In the genomic region with DNA sequence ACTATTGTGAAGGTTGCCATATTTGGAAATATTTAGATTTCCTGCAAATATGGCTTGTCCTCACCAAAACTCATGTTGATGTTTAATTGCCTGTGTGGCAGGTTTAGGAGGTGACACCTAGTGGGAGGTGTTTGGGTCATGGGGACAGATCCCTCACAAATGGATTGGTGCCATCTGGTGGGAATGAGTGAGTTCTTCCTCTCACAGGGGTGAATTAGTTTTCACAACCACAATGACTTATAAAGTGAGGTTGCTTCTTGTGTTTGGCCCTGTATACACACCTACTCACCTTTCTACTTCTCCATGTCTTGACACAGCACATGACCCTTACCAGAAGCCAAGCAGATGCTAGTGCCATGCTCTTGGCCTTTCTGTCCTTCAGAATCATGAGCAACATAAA, we compare ENCODE assay signal across 9 cellular contexts. TPM values are rescaled to one million over a fixed set of nuclear protein-coding genes. Genes with fewer than 3 reads are reported as not detected.
DNase-seq lines count a peak whose midpoint lies in the region; ATAC-seq, FAIRE-seq and TF ChIP-seq lines count a peak whose summit lies in the region.
"Had no signal": no experiment of that assay in that cellular context is flagged by ENCODE, and none has a peak within 500 bp of the region (broad histone marks: within the 10 kb centered on the region; RNA-seq: fewer than 3 reads in every experiment).

No MANE protein-coding gene starts in this region.

- H3K4me1 ChIP-seq in HCT116 (ENCODE audit: control insufficient read depth in 1 of 2, insufficient read depth in 2 of 2, low read length in 2 of 2): no peaks in the 10 kb centered on the region
- no peaks in the 10 kb centered on the region for H3K4me1 ChIP-seq in small intestine (ENCODE audit: control insufficient read depth in 2 of 2, insufficient read depth in 1 of 2, low read depth in 1 of 2, low read length in 1 of 2)

- intact Hi-C loops in HCT116 (cut with micrococcal nuclease): no loop called here

- DNase-seq in activated T-cell treated with anti-CD3 and anti-CD28 coated beads, Interleukin-2, amount 50 U/mL, for 72 hours: peak; percentile 13 to 14
- DNase-seq in activated T-cell treated with anti-CD3 and anti-CD28 coated beads, Interleukin-2, amount 50 U/mL, for 4 hours: no peak
- peak; percentile 19 for DNase-seq in HCT116 (ENCODE audit: low read depth, low spot score)
- peak; percentile 4 for DNase-seq in NCI-H69 (lab: John Stamatoyannopoulos, UW)
- DNase-seq in small intestine: peak; percentile 27
- DNase-seq in cerebellar nuclear complex (lab: John Stamatoyannopoulos, UW): no peak
- DNase-seq in NCI-H1930 (lab: John Stamatoyannopoulos, UW): no peak
- no peak for DNase-seq in D341Med (ENCODE audit: low spot score)

- no peak for FAIRE-seq in small intestine (lab: Jason Lieb, UNC)

- H3K36me3 Mint-ChIP-seq in activated T-cell treated with anti-CD3 and anti-CD28 coated beads, Interleukin-2, amount 50 U/mL, for 72 hours (ENCODE audit: insufficient read depth in 2 of 2): no peaks in the 10 kb centered on the region
- H3K36me3 Mint-ChIP-seq in activated T-cell treated with anti-CD3 and anti-CD28 coated beads, Interleukin-2, amount 50 U/mL, for 4 hours (ENCODE audit: insufficient read depth): no peaks in the 10 kb centered on the region
- H3K36me3 Mint-ChIP-seq: CD4-positive, CD25-positive, alpha-beta regulatory T cell had no signal

- no peaks in the 10 kb centered on the region for H3K9me3 Mint-ChIP-seq in activated T-cell treated with anti-CD3 and anti-CD28 coated beads, Interleukin-2, amount 50 U/mL, for 72 hours
- no peaks in the 10 kb centered on the region for H3K9me3 Mint-ChIP-seq in activated T-cell treated with anti-CD3 and anti-CD28 coated beads, Interleukin-2, amount 50 U/mL, for 4 hours
- H3K9me3 Mint-ChIP-seq: CD4-positive, CD25-positive, alpha-beta regulatory T cell had no signal

- CTCF ChIA-PET in HCT116 (lab: Charles Lee): interaction anchor here (1.4 kb wide), 1 partner anchor 229 kb away, joined by 6 read pairs; no protein-coding TSS in a partner anchor

- no peak overlapping the region for H2AFZ ChIP-seq in HCT116 (ENCODE audit: low read depth, low read length, poor library complexity, severe bottlenecking)

- BruUV-seq in HCT116 (replicated peaks; lab: Mats Ljungman, UMichigan): no TSS peak

- H3K4me3 ChIP-seq in HCT116 (replicated peaks in 1 of 2; ENCODE audit: low read depth in 1 of 2, low read length in 2 of 2) (no peak overlapping the region), small intestine (ENCODE audit: low read depth in 1 of 2, low read length in 2 of 2) (no peak overlapping the region)

- H3K9ac ChIP-seq in HCT116 (ENCODE audit: low read length): no peak overlapping the region

- no peaks in the 10 kb centered on the region for H3K9me3 ChIP-seq in HCT116 (ENCODE audit: control insufficient read depth in 1 of 2, insufficient read depth in 1 of 2, low read depth in 1 of 2, low read length in 2 of 2)
- H3K9me3 ChIP-seq in small intestine (ENCODE audit: control insufficient read depth, low read depth): no peaks in the 10 kb centered on the region

- H3K36me3 ChIP-seq in HCT116 (ENCODE audit: control insufficient read depth in 1 of 2, insufficient read depth in 2 of 2, low read length in 2 of 2) (no peaks in the 10 kb centered on the region), small intestine (ENCODE audit: control insufficient read depth in 2 of 2, insufficient read depth in 2 of 2, low read length in 2 of 2) (no peaks in the 10 kb centered on the region)

- peak; percentile 45; the same call in 1 of the 2 replicates for TF ChIP-seq RAD21 in HCT116 (IDR thresholded peaks at IDR 0.05; ENCODE audit: low read depth)

- no peak overlapping the region for H3K27ac Mint-ChIP-seq in activated T-cell treated with anti-CD3 and anti-CD28 coated beads, Interleukin-2, amount 50 U/mL, for 72 hours
- H3K27ac Mint-ChIP-seq: CD4-positive, CD25-positive, alpha-beta regulatory T cell had no signal

- H3K27ac ChIP-seq in HCT116 (ENCODE audit: low read depth, low read length): no peak overlapping the region
- no peak overlapping the region for H3K27ac ChIP-seq in small intestine (ENCODE audit: low read depth in 1 of 2, low read length in 1 of 2)

- H3K27me3 ChIP-seq in HCT116 (ENCODE audit: insufficient read depth, low read length) (no peaks in the 10 kb centered on the region), small intestine (ENCODE audit: control insufficient read depth in 2 of 2, insufficient read depth in 2 of 2, low read length in 2 of 2) (peaks cover 0 to 2% of the 10 kb centered on the region in 2 donors)

- no peak for TF ChIP-seq POLR2A in HCT116 (IDR thresholded peaks at IDR 0.05; ENCODE audit: borderline replicate concordance, extremely low read depth, insufficient read depth, insufficient read length)

- H4K20me1 ChIP-seq in HCT116 (ENCODE audit: insufficient read depth): no peaks in the 10 kb centered on the region

- H3K4me1 Mint-ChIP-seq in activated T-cell treated with anti-CD3 and anti-CD28 coated beads, Interleukin-2, amount 50 U/mL, for 72 hours (ENCODE audit: low read depth): peaks cover 7% of the 10 kb centered on the region
- no peaks in the 10 kb centered on the region for H3K4me1 Mint-ChIP-seq in activated T-cell treated with anti-CD3 and anti-CD28 coated beads, Interleukin-2, amount 50 U/mL, for 4 hours (ENCODE audit: low read depth)
- H3K4me1 Mint-ChIP-seq: CD4-positive, CD25-positive, alpha-beta regulatory T cell had no signal

- RAD21 ChIA-PET in HCT116 (lab: Charles Lee; ENCODE audit: low non-redundant PET in 1 of 2, low total read pairs in 2 of 2, uncharacterized antibody in 2 of 2, unreplicated experiment in 2 of 2): no interaction called here

- H3K9me2 ChIP-seq in HCT116 (ENCODE audit: insufficient read depth): no peaks in the 10 kb centered on the region

- POLR2A ChIA-PET in HCT116 (lab: Charles Lee): no interaction called here

- peak; percentile 60 to 71 for ATAC-seq in activated T-cell treated with anti-CD3 and anti-CD28 coated beads, Interleukin-2, amount 50 U/mL, for 72 hours (replicated peaks in 1 of 2)
- no peak for ATAC-seq in activated T-cell treated with anti-CD3 and anti-CD28 coated beads, Interleukin-2, amount 50 U/mL, for 4 hours
- ATAC-seq in HCT116: peak; percentile 87

- H3K4me3 Mint-ChIP-seq in activated T-cell treated with anti-CD3 and anti-CD28 coated beads, Interleukin-2, amount 50 U/mL, for 72 hours: no peak overlapping the region
- H3K4me3 Mint-ChIP-seq in activated T-cell treated with anti-CD3 and anti-CD28 coated beads, Interleukin-2, amount 50 U/mL, for 4 hours: no peak overlapping the region
- H3K4me3 Mint-ChIP-seq: CD4-positive, CD25-positive, alpha-beta regulatory T cell had no signal

- no peaks in the 10 kb centered on the region for H3K79me2 ChIP-seq in HCT116 (ENCODE audit: insufficient read depth, low read length)

- peak; percentile 32 to 80 (median 50) for TF ChIP-seq CTCF in HCT116 (IDR thresholded peaks at IDR 0.05 in 2 of 3, conservative IDR thresholded peaks at IDR 0.05 in 1 of 3; ENCODE audit: borderline replicate concordance in 1 of 3, insufficient read depth in 1 of 3, low read depth in 2 of 3, low read length in 2 of 3)

- H3K4me2 ChIP-seq in HCT116 (ENCODE audit: low read length): no peak overlapping the region

- H3K27me3 Mint-ChIP-seq in activated T-cell treated with anti-CD3 and anti-CD28 coated beads, Interleukin-2, amount 50 U/mL, for 72 hours (ENCODE audit: low read depth): no peaks in the 10 kb centered on the region
- H3K27me3 Mint-ChIP-seq in activated T-cell treated with anti-CD3 and anti-CD28 coated beads, Interleukin-2, amount 50 U/mL, for 4 hours (ENCODE audit: low read depth): no peaks in the 10 kb centered on the region
- H3K27me3 Mint-ChIP-seq: CD4-positive, CD25-positive, alpha-beta regulatory T cell had no signal

TF ChIP-seq in HCT116, 20 proteins besides CTCF, POLR2A, EP300 and RAD21 (continues in another document):
- TF ChIP-seq, protein P1, sequence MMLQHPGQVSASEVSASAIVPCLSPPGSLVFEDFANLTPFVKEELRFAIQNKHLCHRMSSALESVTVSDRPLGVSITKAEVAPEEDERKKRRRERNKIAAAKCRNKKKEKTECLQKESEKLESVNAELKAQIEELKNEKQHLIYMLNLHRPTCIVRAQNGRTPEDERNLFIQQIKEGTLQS (IDR thresholded peaks at IDR 0.05): no peak
- TF ChIP-seq SRF (IDR thresholded peaks at IDR 0.05; ENCODE audit: low read depth) (no peak), SP1 (IDR thresholded peaks at IDR 0.05; ENCODE audit: low read depth) (no peak), JUND (IDR thresholded peaks at IDR 0.05) (no peak), ZFX (IDR thresholded peaks at IDR 0.05) (no peak), SIN3A (IDR thresholded peaks at IDR 0.05; ENCODE audit: low read depth) (no peak), FOSL1 (IDR thresholded peaks at IDR 0.05; ENCODE audit: low read depth) (no peak), REST (IDR thresholded peaks at IDR 0.05; ENCODE audit: low read depth) (no peak)

RNA-seq across cellular contexts. Expression of gene ISOC1, which starts 41.1 kb away (rescaled TPM):
- 10 to 100 TPM; 19.4 to 20.4 TPM for total RNA-seq in activated T-cell treated with anti-CD3 and anti-CD28 coated beads, Interleukin-2, amount 50 U/mL, for 72 hours
- total RNA-seq in activated T-cell treated with anti-CD3 and anti-CD28 coated beads, Interleukin-2, amount 50 U/mL, for 4 hours: 10 to 100 TPM; 26.3 to 32.0 (median 31.2) TPM
- 42.9 TPM for total RNA-seq in HCT116 (2021; ENCODE audit: unreplicated experiment)
- polyA plus RNA-seq in HCT116 (2012): 18.0 and 23.1 TPM in 2 replicates
- polyA plus RNA-seq in small intestine: 10 to 100 TPM; 43.8 to 58.8 (median 53.0) TPM

Comparison
In these comparisons a context has a peak if more than half of its experiments do, and no peak if none do; other contexts are left out.
1. ATAC-seq: peak in activated T-cell treated with anti-CD3 and anti-CD28 coated beads, Interleukin-2, amount 50 U/mL, for 72 hours (2 of 2) and HCT116 (single experiment); none in activated T-cell treated with anti-CD3 and anti-CD28 coated beads, Interleukin-2, amount 50 U/mL, for 4 hours (0 of 2).
2. DNase-seq: peak in activated T-cell treated with anti-CD3 and anti-CD28 coated beads, Interleukin-2, amount 50 U/mL, for 72 hours (2 of 2), HCT116 (single experiment), NCI-H69 (single experiment) and small intestine (single experiment); none in activated T-cell treated with anti-CD3 and anti-CD28 coated beads, Interleukin-2, amount 50 U/mL, for 4 hours (single experiment), cerebellar nuclear complex (0 of 2), NCI-H1930 (0 of 2) and D341Med (single experiment).